In genomic region chr1:206507395-206508129, GRCh38 we compare ENCODE assay signal across 8 cellular contexts. TPM values are rescaled to one million over a fixed set of nuclear protein-coding genes. Genes with fewer than 3 reads are reported as not detected.
DNase-seq lines count a peak whose midpoint lies in the region; ATAC-seq and TF ChIP-seq lines count a peak whose summit lies in the region.

A gene with protein sequence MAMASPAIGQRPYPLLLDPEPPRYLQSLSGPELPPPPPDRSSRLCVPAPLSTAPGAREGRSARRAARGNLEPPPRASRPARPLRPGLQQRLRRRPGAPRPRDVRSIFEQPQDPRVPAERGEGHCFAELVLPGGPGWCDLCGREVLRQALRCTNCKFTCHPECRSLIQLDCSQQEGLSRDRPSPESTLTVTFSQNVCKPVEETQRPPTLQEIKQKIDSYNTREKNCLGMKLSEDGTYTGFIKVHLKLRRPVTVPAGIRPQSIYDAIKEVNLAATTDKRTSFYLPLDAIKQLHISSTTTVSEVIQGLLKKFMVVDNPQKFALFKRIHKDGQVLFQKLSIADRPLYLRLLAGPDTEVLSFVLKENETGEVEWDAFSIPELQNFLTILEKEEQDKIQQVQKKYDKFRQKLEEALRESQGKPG (plus strand): TSS chr1:206507531. CDS start chr1:206507603, 72 bp downstream.

- peak; percentile 40 for ATAC-seq in GM21786 (IDR thresholded peaks at IDR 0.05; ENCODE audit: unreplicated experiment)
- peak; percentile 86 for ATAC-seq in left lung
- ATAC-seq in HG03097 (IDR thresholded peaks at IDR 0.05; ENCODE audit: low FRiP score, unreplicated experiment) = no peak

- H3K27ac ChIP-seq in left lung = peak within 1 kb of the TSS; percentile 0 to 56

- no peak within 1 kb of the TSS for H3K27ac Mint-ChIP-seq in chondrocyte (ENCODE audit: unreplicated experiment)

- H3K9me3 ChIP-seq in left lung = no peaks in the 10 kb centered on the region

- peaks cover 6 to 53% of the 10 kb centered on the region in 2 donors for H3K27me3 ChIP-seq in left lung

- no peaks in the 10 kb centered on the region for H3K9me3 Mint-ChIP-seq in chondrocyte (ENCODE audit: low read depth)

- no peaks in the 10 kb centered on the region for H3K36me3 Mint-ChIP-seq in chondrocyte (ENCODE audit: low read depth)

- H3K27me3 Mint-ChIP-seq in chondrocyte (ENCODE audit: low read depth) = peaks cover 31% of the 10 kb centered on the region

- H3K4me1 ChIP-seq in left lung = peaks cover 24 to 72% of the 10 kb centered on the region in 2 donors

- TF ChIP-seq CTCF in chondrocyte (IDR thresholded peaks at IDR 0.05) = no peak
- TF ChIP-seq CTCF in left lung (IDR thresholded peaks at IDR 0.05) = no peak

- H3K4me3 ChIP-seq in left lung = peak within 1 kb of the TSS; percentile 59 to 61

- H3K36me3 ChIP-seq in left lung = no peaks in the 10 kb centered on the region

- H3K4me3 Mint-ChIP-seq in chondrocyte (ENCODE audit: unreplicated experiment) = peak within 1 kb of the TSS; percentile 61

- intact Hi-C loops in left lung (cut with DNase I) = no loop called here

- peaks cover 35% of the 10 kb centered on the region for H3K4me1 Mint-ChIP-seq in chondrocyte (ENCODE audit: low read depth)

- peak; percentile 82 for DNase-seq in DMS53 (lab: John Stamatoyannopoulos, UW)
- DNase-seq in NCI-H1092 (lab: John Stamatoyannopoulos, UW) = peak; percentile 38
- peak; percentile 69 to 79 for DNase-seq in activated CD4-positive, alpha-beta T cell treated with anti-CD3 and anti-CD28 coated beads for 24 hours (ENCODE audit: low read depth in 2 of 2)
- DNase-seq in chondrocyte (ENCODE audit: low spot score) = peak; percentile 86
- DNase-seq in left lung = peak; percentile 85 to 97
- DNase-seq in stimulated activated CD4-positive, alpha-beta T cell treated with anti-CD3 and anti-CD28 coated beads, Interleukin-4, amount 100 ng/mL, for 1 hour = peak; percentile 83

RNA-seq across cellular contexts. Expression of the gene that starts here (rescaled TPM):
- total RNA-seq in chondrocyte = 0.12 to 0.36 TPM (median 0.27 TPM) in 3 replicates
- 10 to 100 TPM; 26.5 to 40.9 TPM for total RNA-seq in left lung

Comparison
In these comparisons a context has a peak if more than half of its experiments do, and no peak if none do; other contexts are left out.
1. RNA of the gene that starts here (total RNA-seq): 26.5 to 40.9 TPM in left lung; 0.12 to 0.36 TPM in chondrocyte; every median in the first group is over 10 times any median in the second.
2. Peak in DNase-seq in chondrocyte; RNA of the gene not detected or under 1 TPM.
3. DNase-seq: peak in every context shown above with its lines; median percentile 91 in left lung; 86 in chondrocyte; 83 in stimulated activated CD4-positive, alpha-beta T cell treated with anti-CD3 and anti-CD28 coated beads, Interleukin-4, amount 100 ng/mL, for 1 hour; 82 in DMS53; 74 in activated CD4-positive, alpha-beta T cell treated with anti-CD3 and anti-CD28 coated beads for 24 hours; 38 in NCI-H1092.